In genomic region chr12:46484396-46485061, GRCh38 we compare ENCODE assay signal across 18 cellular contexts.
DNase-seq lines count a peak whose midpoint lies in the region; ATAC-seq, FAIRE-seq and TF ChIP-seq lines count a peak whose summit lies in the region.
"Had no signal": no experiment of that assay in that cellular context is flagged by ENCODE, and none has a peak within 500 bp of the region (broad histone marks: within the 10 kb centered on the region; RNA-seq: fewer than 3 reads in every experiment).

No MANE protein-coding gene starts in this region.

- no peak for TF ChIP-seq POLR2A in HepG2 (IDR thresholded peaks at IDR 0.05; ENCODE audit: insufficient read depth in 1 of 2, low read depth in 2 of 2, low read length in 2 of 2)
- TF ChIP-seq POLR2A in H54 (IDR thresholded peaks at IDR 0.05; ENCODE audit: low read depth, low read length), result no peak

- no peaks in the 10 kb centered on the region for H4K20me1 ChIP-seq in mammary epithelial cell (ENCODE audit: insufficient read depth, low read length)
- H4K20me1 ChIP-seq in HepG2 (ENCODE audit: insufficient read depth, low read length), result no peaks in the 10 kb centered on the region

- no peak for TF ChIP-seq EP300 in HepG2 (IDR thresholded peaks at IDR 0.05; ENCODE audit: low read depth in 2 of 2, low read length in 2 of 2)
- TF ChIP-seq EP300 in HepG2 (CRISPR knock-in tag; IDR thresholded peaks at IDR 0.05; ENCODE audit: borderline replicate concordance), result no peak

- TF ChIP-seq CTCF in MCF 10A (IDR thresholded peaks at IDR 0.05; ENCODE audit: unreplicated experiment) (no peak), mammary epithelial cell (conservative IDR thresholded peaks at IDR 0.05 in 1 of 2, IDR thresholded peaks at IDR 0.05 in 1 of 2; ENCODE audit: extremely low read depth in 1 of 2, insufficient read depth in 1 of 2, low read depth in 1 of 2, low read length in 2 of 2) (no peak), RWPE1 (conservative IDR thresholded peaks at IDR 0.05; ENCODE audit: low read depth) (no peak), HepG2 (CRISPR knock-in tag; IDR thresholded peaks at IDR 0.05) (no peak)

- no peaks in the 10 kb centered on the region for H3K9me3 Mint-ChIP-seq in MCF 10A (ENCODE audit: unreplicated experiment)
- H3K9me3 Mint-ChIP-seq: CD4-positive, alpha-beta T cell; H9 had no signal

- dilution Hi-C loops in mammary epithelial cell (cut with HindIII; ENCODE audit: low sequenced_read_pairs), result no loop called here

- no peak overlapping the region for H3K27ac ChIP-seq in mammary epithelial cell (ENCODE audit: insufficient read depth, low read depth, low read length)
- peak overlapping the region; percentile 45; the same call in 1 of the 2 replicates for H3K27ac ChIP-seq in RWPE1
- peak overlapping the region; percentile 73 for H3K27ac ChIP-seq in HepG2 (ENCODE audit: extremely low read length, insufficient read depth, low read length)
- no peak overlapping the region for H3K27ac ChIP-seq in trophoblast cell (ENCODE audit: low read depth, low read length)
- H3K27ac ChIP-seq: 22Rv1 had no signal

- CTCF ChIA-PET in MCF 10A (lab: Yijun Ruan, JAX), result interaction anchor here (1.1 to 1.6 kb wide), 3 partner anchors 13 to 174 kb away, joined by 3 to 5 read pairs (median 3); no protein-coding TSS in a partner anchor
- CTCF ChIA-PET in mammary epithelial cell (lab: Charles Lee; ENCODE audit: low non-redundant PET), result no interaction called here
- CTCF ChIA-PET in RWPE1 (lab: Yijun Ruan, JAX), result interaction anchor here (0.9 kb wide), 1 partner anchor 177 kb away, joined by 3 read pairs; no protein-coding TSS in a partner anchor
- CTCF ChIA-PET in HepG2 (lab: Yijun Ruan, JAX; ENCODE audit: low intra/inter-chr PET ratio, low total read pairs), result no interaction called here

- H3K9me3 ChIP-seq in mammary epithelial cell (replicated peaks; ENCODE audit: insufficient read depth, low read length) (no peaks in the 10 kb centered on the region), HepG2 (ENCODE audit: low read length) (no peaks in the 10 kb centered on the region), trophoblast cell (ENCODE audit: insufficient read depth, low read depth, low read length) (no peaks in the 10 kb centered on the region)

- H3K4ac ChIP-seq in trophoblast cell (ENCODE audit: low read depth, low read length), result no peak overlapping the region

- H3K79me2 ChIP-seq in mammary epithelial cell (ENCODE audit: insufficient read depth, low read length), result no peaks in the 10 kb centered on the region
- H3K79me2 ChIP-seq in HepG2 (ENCODE audit: insufficient read depth, low read length), result no peaks in the 10 kb centered on the region
- no peaks in the 10 kb centered on the region for H3K79me2 ChIP-seq in trophoblast cell (ENCODE audit: control insufficient read depth, insufficient read depth, low read length, poor library complexity)

- ATAC-seq in HepG2 (no peak), GM18498 (IDR thresholded peaks at IDR 0.05; ENCODE audit: unreplicated experiment) (no peak)

- H3K27me3 ChIP-seq in mammary epithelial cell (ENCODE audit: insufficient read depth, low read length), result no peaks in the 10 kb centered on the region
- no peaks in the 10 kb centered on the region for H3K27me3 ChIP-seq in HepG2 (ENCODE audit: control insufficient read depth in 1 of 2, insufficient read depth in 2 of 2, low read length in 2 of 2)
- H3K27me3 ChIP-seq in trophoblast cell (ENCODE audit: insufficient read depth, low read length), result no peaks in the 10 kb centered on the region

- H2AFZ ChIP-seq in mammary epithelial cell (ENCODE audit: low read depth, low read length), result no peak overlapping the region
- H2AFZ ChIP-seq in HepG2 (ENCODE audit: low read length), result no peak overlapping the region
- H2AFZ ChIP-seq in trophoblast cell (ENCODE audit: insufficient read depth, low read length, poor library complexity), result no peak overlapping the region
- H2AFZ ChIP-seq: GM23248 had no signal

- H3K4me1 Mint-ChIP-seq in MCF 10A (ENCODE audit: insufficient read depth, unreplicated experiment), result peaks cover 9% of the 10 kb centered on the region

- no peak overlapping the region for H3K18ac ChIP-seq in trophoblast cell (ENCODE audit: low read length)

- H4K8ac ChIP-seq in trophoblast cell (ENCODE audit: low read depth, low read length), result no peak overlapping the region

- H3K4me1 ChIP-seq in mammary epithelial cell (ENCODE audit: insufficient read depth, low read length) (peaks cover 20% of the 10 kb centered on the region), HepG2 (ENCODE audit: insufficient read depth, low read length) (peaks cover 82% of the 10 kb centered on the region), trophoblast cell (ENCODE audit: control insufficient read depth in 1 of 2, insufficient read depth in 2 of 2, low read length in 2 of 2) (no peaks in the 10 kb centered on the region)

- POLR2A ChIA-PET in MCF 10A (lab: Yijun Ruan, JAX), result interaction anchor here (0.7 to 3.0 kb wide), 15 partner anchors 9 to 493 kb away, joined by 3 to 21 read pairs (median 5); no protein-coding TSS in a partner anchor
- POLR2A ChIA-PET in RWPE1 (lab: Yijun Ruan, JAX; ENCODE audit: low non-redundant PET), result no interaction called here
- POLR2A ChIA-PET in HepG2 (lab: Yijun Ruan, JAX), result interaction anchor here (0.9 to 2.3 kb wide), 15 partner anchors 9 to 117 kb away, joined by 3 to 29 read pairs (median 4); partner anchors contain the start of gene SLC38A2

- H2BK120ac ChIP-seq in trophoblast cell (ENCODE audit: insufficient read depth, low read length, poor library complexity), result no peak overlapping the region

- H3K4me3 ChIP-seq in mammary epithelial cell (replicated peaks in 1 of 3; ENCODE audit: insufficient read depth in 1 of 3, low read depth in 2 of 3, low read length in 3 of 3), result no peak overlapping the region
- H3K4me3 ChIP-seq in HepG2 (replicated peaks in 1 of 3; ENCODE audit: insufficient read depth in 1 of 3, low read depth in 2 of 3, low read length in 3 of 3), result 0 out of 6 replicates have a peak overlapping the region, but pooled peaks of 1 of the 3 experiments have one; percentile 3
- H3K4me3 ChIP-seq in trophoblast cell (ENCODE audit: low read depth, low read length), result no peak overlapping the region
- H3K4me3 ChIP-seq: GM23248 had no signal

- no peak overlapping the region for H2BK5ac ChIP-seq in trophoblast cell (ENCODE audit: low read depth, low read length, poor library complexity)

- H3K36me3 Mint-ChIP-seq in MCF 10A (ENCODE audit: insufficient read depth, unreplicated experiment), result no peaks in the 10 kb centered on the region

- FAIRE-seq in HepG2 (lab: Jason Lieb, UNC) (peak; percentile 12), H54 (lab: Jason Lieb, UNC) (no peak)
- FAIRE-seq: GM18507 had no signal

- in situ Hi-C loops in mammary epithelial cell (cut with MboI; ENCODE audit: low sequenced_read_pairs in 2 of 2) (no loop called here), HepG2 (cut with HindIII; ENCODE audit: extremely low pct_ligation_motif_present, low pct_unique_long_range_greater_than_20kb) (no loop called here)

- H4K91ac ChIP-seq in trophoblast cell (ENCODE audit: low read depth, low read length), result no peak overlapping the region

- no TSS peak for BruUV-seq in MCF 10A (replicated peaks; lab: Mats Ljungman, UMichigan)
- no TSS peak for BruUV-seq in mammary epithelial cell (replicated peaks; lab: Mats Ljungman, UMichigan)
- BruUV-seq in HepG2 (replicated peaks; lab: Mats Ljungman, UMichigan), result no TSS peak

- H3K4me3 Mint-ChIP-seq in MCF 10A (ENCODE audit: unreplicated experiment), result no peak overlapping the region
- H3K4me3 Mint-ChIP-seq: B cell; CD4-positive, alpha-beta T cell; H9 had no signal

- H4K12ac ChIP-seq in trophoblast cell (ENCODE audit: low read depth, low read length), result no peak overlapping the region

- no peak overlapping the region for H2BK12ac ChIP-seq in trophoblast cell (ENCODE audit: low read length)

- intact Hi-C loops in MCF 10A (cut with micrococcal nuclease) (loop anchor here (10.0 kb wide), 1 partner anchor 540 kb away; no protein-coding TSS in a partner anchor), mammary epithelial cell (cut with micrococcal nuclease) (no loop called here), HepG2 (cut with micrococcal nuclease; ENCODE audit: unreplicated experiment) (no loop called here)

- no peaks in the 10 kb centered on the region for H3K36me3 ChIP-seq in mammary epithelial cell (ENCODE audit: insufficient read depth, low read length)
- H3K36me3 ChIP-seq in HepG2 (replicated peaks in 1 of 2; ENCODE audit: control insufficient read depth in 1 of 2, insufficient read depth in 2 of 2, low read length in 2 of 2), result no peaks in the 10 kb centered on the region
- no peaks in the 10 kb centered on the region for H3K36me3 ChIP-seq in trophoblast cell (ENCODE audit: control insufficient read depth in 1 of 2, insufficient read depth in 2 of 2, low read length in 2 of 2)

- H3K4me2 ChIP-seq in mammary epithelial cell (ENCODE audit: insufficient read depth, low read depth, low read length) (no peak overlapping the region), HepG2 (ENCODE audit: low read depth, low read length) (peak overlapping the region; percentile 58; the same call in 1 of the 2 replicates), trophoblast cell (ENCODE audit: low read length) (no peak overlapping the region)

- DNase-seq in MCF 10A (ENCODE audit: unreplicated experiment) (no peak), mammary epithelial cell (no peak), RWPE1 (ENCODE audit: low spot score) (no peak), HepG2 (ENCODE audit: low spot score) (no peak), H54 (ENCODE audit: insufficient read length, low spot score) (no peak), trophoblast cell (no peak), NCI-H748 (lab: John Stamatoyannopoulos, UW; ENCODE audit: unreplicated experiment) (no peak)
- DNase-seq: ACHN; C1 segment of cervical spinal cord; Calu3; CD4-positive, alpha-beta T cell; DMS 273 treated with DMSO at 0.1 percent for 48 hours; H9 had no signal

- TF ChIP-seq RAD21 in HepG2 (CRISPR knock-in tag; IDR thresholded peaks at IDR 0.05), result no peak

- no peak overlapping the region for H2AK5ac ChIP-seq in trophoblast cell (ENCODE audit: low read length)

- H3K9ac ChIP-seq in mammary epithelial cell (ENCODE audit: insufficient read depth, low read length), result no peak overlapping the region
- H3K9ac ChIP-seq in HepG2 (ENCODE audit: insufficient read depth, low read depth, low read length), result peak overlapping the region; percentile 42; the same call in 1 of the 2 replicates
- no peak overlapping the region for H3K9ac ChIP-seq in trophoblast cell (ENCODE audit: low read length)
- H3K9ac ChIP-seq: GM23248 had no signal

- peak overlapping the region; percentile 14 for H3K27ac Mint-ChIP-seq in MCF 10A (ENCODE audit: low read depth, unreplicated experiment)
- H3K27ac Mint-ChIP-seq: B cell; CD4-positive, alpha-beta T cell had no signal

- no peak overlapping the region for H3K14ac ChIP-seq in trophoblast cell (ENCODE audit: low read length)

- 79% methylated on average over 6 of the region's 6 CpGs for WGBS in mammary epithelial cell (ENCODE audit: low coverage, missing lambda C conversion rate)
- WGBS in HepG2 (ENCODE audit: low lambda C conversion rate), result 94% methylated on average over 6 of the region's 6 CpGs
- WGBS in trophoblast cell (ENCODE audit: extremely low coverage, insufficient coverage, insufficient read length), result no CpG with 5 or more reads among the region's 6 CpGs

- H3K23ac ChIP-seq in trophoblast cell (ENCODE audit: low read length), result no peak overlapping the region

- no peaks in the 10 kb centered on the region for H3K27me3 Mint-ChIP-seq in MCF 10A (ENCODE audit: insufficient read depth, unreplicated experiment)
- H3K27me3 Mint-ChIP-seq: B cell; CD4-positive, alpha-beta T cell had no signal

- no peaks in the 10 kb centered on the region for H3K79me1 ChIP-seq in trophoblast cell (ENCODE audit: low read length)

Comparison
In these comparisons a context has a peak if more than half of its experiments do, and no peak if none do; other contexts are left out.
1. CTCF ChIA-PET loops: an anchor here in MCF 10A (1.1 to 1.6 kb wide) and RWPE1 (0.9 kb wide); none called in mammary epithelial cell and HepG2.
2. H3K27ac ChIP-seq: peak in RWPE1 (single experiment) and HepG2 (single experiment); none in mammary epithelial cell (single experiment) and trophoblast cell (single experiment).